Comparison of ENCODE assay signal across 6 cellular contexts in the genomic region with DNA sequence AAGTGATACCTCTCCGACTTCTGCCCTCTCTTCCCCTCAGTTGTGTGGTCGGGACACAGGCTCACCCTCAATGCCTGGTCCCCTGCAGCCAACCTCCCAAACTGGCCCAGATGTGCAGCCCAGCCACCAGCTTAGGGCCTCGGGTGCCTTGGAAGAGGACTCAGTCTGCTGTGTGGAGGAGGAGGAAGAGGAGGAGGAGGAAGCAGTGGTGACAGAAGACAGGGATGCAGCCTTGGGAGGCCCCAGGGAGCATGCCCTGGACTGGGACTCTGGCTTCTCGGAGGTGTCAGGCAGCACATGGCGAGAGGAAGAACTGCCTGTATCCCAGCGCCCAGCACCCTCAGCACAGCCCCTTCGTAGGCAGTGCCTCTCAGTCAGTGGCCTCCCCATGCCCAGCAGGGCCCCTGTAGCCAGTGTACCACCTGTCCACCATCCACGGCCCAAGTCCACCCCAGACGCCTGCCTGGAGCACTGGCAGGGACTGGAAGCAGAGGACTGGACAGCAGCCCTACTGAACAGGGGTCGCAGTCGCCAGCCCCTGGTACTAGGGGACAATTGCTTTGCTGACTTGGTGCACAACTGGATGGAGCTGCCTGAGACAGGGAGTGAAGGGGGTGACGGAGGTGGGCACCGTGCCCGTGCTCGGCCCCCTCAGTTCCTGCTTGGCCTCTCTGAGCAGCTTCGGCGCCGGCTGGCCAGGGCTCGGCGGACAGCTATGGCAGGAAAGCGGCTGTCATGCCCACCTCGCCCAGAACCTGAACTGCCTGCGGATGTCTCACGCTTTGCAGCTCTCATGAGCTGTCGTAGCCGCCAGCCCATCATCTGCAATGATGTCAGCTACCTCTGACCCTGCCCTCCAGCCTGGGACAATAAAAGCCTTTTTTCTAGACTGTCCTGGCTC. TPM values are rescaled to one million over a fixed set of nuclear protein-coding genes. Genes with fewer than 3 reads are reported as not detected.
DNase-seq lines count a peak whose midpoint lies in the region; ATAC-seq and TF ChIP-seq lines count a peak whose summit lies in the region.

No MANE protein-coding gene starts in this region.

- no peaks in the 10 kb centered on the region for H3K27me3 ChIP-seq in CD4-positive, alpha-beta memory T cell (ENCODE audit: insufficient read depth, low read length)

- POLR2A ChIA-PET in CD4-positive, alpha-beta memory T cell (lab: Charles Lee; ENCODE audit: partially characterized antibody), result interaction anchor here (1.0 to 8.8 kb wide), 9 partner anchors 9 to 285 kb away, joined by 3 to 121 read pairs (median 12); a partner anchor contains a TSS
- POLR2A ChIA-PET in WTC11 (lab: Charles Lee), result interaction anchor here (0.8 to 2.8 kb wide), 3 partner anchors 18 to 335 kb away, joined by 3 to 11 read pairs (median 8); a partner anchor contains a TSS

- no peaks in the 10 kb centered on the region for H3K9me3 ChIP-seq in CD4-positive, alpha-beta memory T cell (ENCODE audit: control insufficient read depth in 1 of 2, low read length in 2 of 2)

- peaks cover 18 to 60% (median 37%) of the 10 kb centered on the region in 4 donors for H3K4me1 Mint-ChIP-seq in CD4-positive, alpha-beta memory T cell
- H3K4me1 Mint-ChIP-seq in WTC11, result peaks cover 41% of the 10 kb centered on the region

- peaks cover 4 to 25% of the 10 kb centered on the region in 2 donors for H3K36me3 Mint-ChIP-seq in CD4-positive, alpha-beta memory T cell
- H3K36me3 Mint-ChIP-seq in WTC11, result no peaks in the 10 kb centered on the region

- DNase-seq in CD4-positive, alpha-beta memory T cell, result no peak
- no peak for DNase-seq in WTC11 (ENCODE audit: low spot score)
- peak; percentile 48 for DNase-seq in left lobe of liver (ENCODE audit: low spot score)
- DNase-seq in SKM-1 (lab: John Stamatoyannopoulos, UW; ENCODE audit: unreplicated experiment), result no peak

- peaks cover 0 to 4% of the 10 kb centered on the region in 2 donors for H3K27me3 Mint-ChIP-seq in CD4-positive, alpha-beta memory T cell
- H3K27me3 Mint-ChIP-seq in WTC11 (ENCODE audit: low read depth), result peaks cover 40% of the 10 kb centered on the region

- no peak overlapping the region for H3K4me3 ChIP-seq in CD4-positive, alpha-beta memory T cell (ENCODE audit: low read length in 2 of 2)

- peaks cover 36% of the 10 kb centered on the region for H3K4me1 ChIP-seq in CD4-positive, alpha-beta memory T cell (ENCODE audit: insufficient read depth, low read length)

- intact Hi-C loops in CD4-positive, alpha-beta memory T cell (cut with micrococcal nuclease), result no loop called here

- peaks cover 9% of the 10 kb centered on the region for H3K36me3 ChIP-seq in CD4-positive, alpha-beta memory T cell (ENCODE audit: insufficient read depth, low read length)

- peak overlapping the region in 6 of 7 donors; percentile 13 to 93 (median 78) for H3K27ac Mint-ChIP-seq in CD4-positive, alpha-beta memory T cell
- no peak overlapping the region for H3K27ac Mint-ChIP-seq in WTC11

- CTCF ChIA-PET in CD4-positive, alpha-beta memory T cell (lab: Charles Lee; ENCODE audit: partially characterized antibody), result interaction anchor here (1.0 to 14.9 kb wide), 8 partner anchors 9 to 265 kb away, joined by 3 to 310 read pairs (median 6); a partner anchor contains a TSS
- CTCF ChIA-PET in WTC11 (lab: Charles Lee), result interaction anchor here (0.6 to 7.4 kb wide), 14 partner anchors 9 to 1641 kb away, joined by 3 to 207 read pairs (median 12); a partner anchor contains a TSS

- peak overlapping the region; percentile 76 to 92 (median 82) for H3K4me3 Mint-ChIP-seq in CD4-positive, alpha-beta memory T cell
- peak overlapping the region; percentile 86 for H3K4me3 Mint-ChIP-seq in WTC11

- ATAC-seq in WTC11 (no peak), left lobe of liver (no peak), HG03095 (IDR thresholded peaks at IDR 0.05; ENCODE audit: unreplicated experiment) (no peak), GM21737 (IDR thresholded peaks at IDR 0.05; ENCODE audit: unreplicated experiment) (no peak)

- TF ChIP-seq CTCF in WTC11 (IDR thresholded peaks at IDR 0.05), result no peak

- H3K27ac ChIP-seq in CD4-positive, alpha-beta memory T cell (ENCODE audit: low read depth, low read length), result peak overlapping the region; percentile 78

- peaks cover 0 to 2% (median 0%) of the 10 kb centered on the region in 8 donors for H3K9me3 Mint-ChIP-seq in CD4-positive, alpha-beta memory T cell
- no peaks in the 10 kb centered on the region for H3K9me3 Mint-ChIP-seq in WTC11

TF ChIP-seq in WTC11, 78 proteins besides CTCF, POLR2A, EP300 and RAD21:
- TF ChIP-seq, protein P1, sequence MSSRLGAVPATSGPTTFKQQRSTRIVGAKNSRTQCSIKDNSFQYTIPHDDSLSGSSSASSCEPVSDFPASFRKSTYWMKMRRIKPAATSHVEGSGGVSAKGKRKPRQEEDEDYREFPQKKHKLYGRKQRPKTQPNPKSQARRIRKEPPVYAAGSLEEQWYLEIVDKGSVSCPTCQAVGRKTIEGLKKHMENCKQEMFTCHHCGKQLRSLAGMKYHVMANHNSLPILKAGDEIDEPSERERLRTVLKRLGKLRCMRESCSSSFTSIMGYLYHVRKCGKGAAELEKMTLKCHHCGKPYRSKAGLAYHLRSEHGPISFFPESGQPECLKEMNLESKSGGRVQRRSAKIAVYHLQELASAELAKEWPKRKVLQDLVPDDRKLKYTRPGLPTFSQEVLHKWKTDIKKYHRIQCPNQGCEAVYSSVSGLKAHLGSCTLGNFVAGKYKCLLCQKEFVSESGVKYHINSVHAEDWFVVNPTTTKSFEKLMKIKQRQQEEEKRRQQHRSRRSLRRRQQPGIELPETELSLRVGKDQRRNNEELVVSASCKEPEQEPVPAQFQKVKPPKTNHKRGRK (CRISPR knock-in tag; IDR thresholded peaks at IDR 0.05; ENCODE audit: borderline replicate concordance), result no peak
- TF ChIP-seq TEAD1 (CRISPR knock-in tag; IDR thresholded peaks at IDR 0.05) (no peak), SMAD4 (CRISPR knock-in tag; IDR thresholded peaks at IDR 0.05) (no peak), EMX1 (CRISPR knock-in tag; IDR thresholded peaks at IDR 0.05) (no peak)
- TF ChIP-seq, protein P2, sequence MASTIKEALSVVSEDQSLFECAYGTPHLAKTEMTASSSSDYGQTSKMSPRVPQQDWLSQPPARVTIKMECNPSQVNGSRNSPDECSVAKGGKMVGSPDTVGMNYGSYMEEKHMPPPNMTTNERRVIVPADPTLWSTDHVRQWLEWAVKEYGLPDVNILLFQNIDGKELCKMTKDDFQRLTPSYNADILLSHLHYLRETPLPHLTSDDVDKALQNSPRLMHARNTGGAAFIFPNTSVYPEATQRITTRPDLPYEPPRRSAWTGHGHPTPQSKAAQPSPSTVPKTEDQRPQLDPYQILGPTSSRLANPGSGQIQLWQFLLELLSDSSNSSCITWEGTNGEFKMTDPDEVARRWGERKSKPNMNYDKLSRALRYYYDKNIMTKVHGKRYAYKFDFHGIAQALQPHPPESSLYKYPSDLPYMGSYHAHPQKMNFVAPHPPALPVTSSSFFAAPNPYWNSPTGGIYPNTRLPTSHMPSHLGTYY (CRISPR knock-in tag; IDR thresholded peaks at IDR 0.05), result no peak
- TF ChIP-seq, protein P3, sequence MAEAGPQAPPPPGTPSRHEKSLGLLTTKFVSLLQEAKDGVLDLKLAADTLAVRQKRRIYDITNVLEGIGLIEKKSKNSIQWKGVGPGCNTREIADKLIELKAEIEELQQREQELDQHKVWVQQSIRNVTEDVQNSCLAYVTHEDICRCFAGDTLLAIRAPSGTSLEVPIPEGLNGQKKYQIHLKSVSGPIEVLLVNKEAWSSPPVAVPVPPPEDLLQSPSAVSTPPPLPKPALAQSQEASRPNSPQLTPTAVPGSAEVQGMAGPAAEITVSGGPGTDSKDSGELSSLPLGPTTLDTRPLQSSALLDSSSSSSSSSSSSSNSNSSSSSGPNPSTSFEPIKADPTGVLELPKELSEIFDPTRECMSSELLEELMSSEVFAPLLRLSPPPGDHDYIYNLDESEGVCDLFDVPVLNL (CRISPR knock-in tag; IDR thresholded peaks at IDR 0.05; ENCODE audit: borderline replicate concordance, low read depth), result no peak

RNA-seq across cellular contexts. Expression of a gene that starts 1.3 kb away (rescaled TPM):
- total RNA-seq in CD4-positive, alpha-beta memory T cell, result 1 to 10 TPM in 1 of 2 experiments, under 1 TPM in 1; 0.55 to 1.2 TPM
- polyA plus RNA-seq in CD4-positive, alpha-beta memory T cell, result 1 to 10 TPM in 1 of 2 donors, under 1 TPM in 1; 0.45 to 1.5 TPM
- 1.4 to 2.0 TPM (median 1.5 TPM) in 3 replicates for total RNA-seq in WTC11 (2021)
- 0.63 TPM for total RNA-seq in left lobe of liver

RNA-seq across cellular contexts. Expression of a gene that starts 4.7 kb away (rescaled TPM):
- total RNA-seq in CD4-positive, alpha-beta memory T cell, result under 1 TPM in 1 of 2 experiments, not detected in 1; 0.17 TPM
- not detected for polyA plus RNA-seq in CD4-positive, alpha-beta memory T cell
- 0.17 to 0.69 TPM (median 0.39 TPM) in 3 replicates for total RNA-seq in WTC11 (2021)
- not detected for total RNA-seq in left lobe of liver

RNA-seq across cellular contexts. Expression of a gene that starts 9.4 kb away (rescaled TPM):
- total RNA-seq in CD4-positive, alpha-beta memory T cell, result 100 to 1,000 TPM; 269 to 299 TPM
- polyA plus RNA-seq in CD4-positive, alpha-beta memory T cell, result 10 to 100 TPM; 39.8 to 45.7 TPM
- total RNA-seq in WTC11 (2021), result 1.2 to 1.9 TPM (median 1.6 TPM) in 3 replicates
- 33.2 TPM for total RNA-seq in left lobe of liver

RNA-seq across cellular contexts. Expression of a gene that starts 18.0 kb away (rescaled TPM):
- 10 to 100 TPM; 50.1 to 60.0 TPM for total RNA-seq in CD4-positive, alpha-beta memory T cell
- 10 to 100 TPM; 19.4 to 38.8 TPM for polyA plus RNA-seq in CD4-positive, alpha-beta memory T cell
- total RNA-seq in WTC11 (2021) (29.2 to 32.2 TPM (median 32.2 TPM) in 3 replicates), left lobe of liver (14.6 TPM)

RNA-seq across cellular contexts. Expression of a gene that starts 52.0 kb away (rescaled TPM):
- total RNA-seq in CD4-positive, alpha-beta memory T cell, result 1 to 10 TPM; 4.6 to 6.7 TPM
- 1 to 10 TPM; 1.0 to 1.9 TPM for polyA plus RNA-seq in CD4-positive, alpha-beta memory T cell
- total RNA-seq in WTC11 (2021), result 25.9 to 31.8 TPM (median 29.9 TPM) in 3 replicates
- total RNA-seq in left lobe of liver, result 0.75 TPM

Comparison
In these comparisons a context has a peak if more than half of its experiments do, and no peak if none do; other contexts are left out.
1. RNA of a gene that starts 9.4 kb away (total RNA-seq): 269 to 299 TPM in CD4-positive, alpha-beta memory T cell and 33.2 TPM in left lobe of liver (single experiment); 1.2 to 1.9 TPM in WTC11; every median in the first group is over 10 times any median in the second.